ENCODE assay signal across 1 cellular context in genomic region chr2:159026170-159026569, GRCh38.
TF ChIP-seq lines count a peak whose summit lies in the region.

No MANE protein-coding gene starts in this region.

TF ChIP-seq in K562, 482 proteins besides CTCF, POLR2A, EP300 and RAD21 (continued from another document):
- TF ChIP-seq, protein P1, sequence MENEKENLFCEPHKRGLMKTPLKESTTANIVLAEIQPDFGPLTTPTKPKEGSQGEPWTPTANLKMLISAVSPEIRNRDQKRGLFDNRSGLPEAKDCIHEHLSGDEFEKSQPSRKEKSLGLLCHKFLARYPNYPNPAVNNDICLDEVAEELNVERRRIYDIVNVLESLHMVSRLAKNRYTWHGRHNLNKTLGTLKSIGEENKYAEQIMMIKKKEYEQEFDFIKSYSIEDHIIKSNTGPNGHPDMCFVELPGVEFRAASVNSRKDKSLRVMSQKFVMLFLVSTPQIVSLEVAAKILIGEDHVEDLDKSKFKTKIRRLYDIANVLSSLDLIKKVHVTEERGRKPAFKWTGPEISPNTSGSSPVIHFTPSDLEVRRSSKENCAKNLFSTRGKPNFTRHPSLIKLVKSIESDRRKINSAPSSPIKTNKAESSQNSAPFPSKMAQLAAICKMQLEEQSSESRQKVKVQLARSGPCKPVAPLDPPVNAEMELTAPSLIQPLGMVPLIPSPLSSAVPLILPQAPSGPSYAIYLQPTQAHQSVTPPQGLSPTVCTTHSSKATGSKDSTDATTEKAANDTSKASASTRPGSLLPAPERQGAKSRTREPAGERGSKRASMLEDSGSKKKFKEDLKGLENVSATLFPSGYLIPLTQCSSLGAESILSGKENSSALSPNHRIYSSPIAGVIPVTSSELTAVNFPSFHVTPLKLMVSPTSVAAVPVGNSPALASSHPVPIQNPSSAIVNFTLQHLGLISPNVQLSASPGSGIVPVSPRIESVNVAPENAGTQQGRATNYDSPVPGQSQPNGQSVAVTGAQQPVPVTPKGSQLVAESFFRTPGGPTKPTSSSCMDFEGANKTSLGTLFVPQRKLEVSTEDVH (IDR thresholded peaks at IDR 0.05; ENCODE audit: low read depth, partially characterized antibody), result no peak
- TF ChIP-seq TOE1 (IDR thresholded peaks at IDR 0.05; ENCODE audit: borderline replicate concordance) (no peak), TOE1 (CRISPR knock-in tag; IDR thresholded peaks at IDR 0.05; ENCODE audit: borderline replicate concordance, low read depth) (no peak), C11orf30 (IDR thresholded peaks at IDR 0.05; ENCODE audit: low read depth) (0 out of 2 replicates have a peak, but pooled peaks have one; percentile 5), MTA1 (IDR thresholded peaks at IDR 0.05; ENCODE audit: borderline replicate concordance) (no peak), ZNF655 (CRISPR knock-in tag; IDR thresholded peaks at IDR 0.05) (no peak)
